1 cellular context compared by ENCODE assay signal in genomic region chr6:63452117-63452516, GRCh38.
A peak's percentile ranks its signal among the peaks of the same experiment; 100 is the strongest.
TF ChIP-seq lines count a peak whose summit lies in the region.

No MANE protein-coding gene starts in this region.

TF ChIP-seq in HepG2, 621 proteins besides CTCF, POLR2A, EP300 and RAD21 (continued from another document and continues in another):
- TF ChIP-seq ERF (CRISPR knock-in tag; IDR thresholded peaks at IDR 0.05), result peak; percentile 73; the same call in 1 of the 2 replicates
- TF ChIP-seq MLLT10 (CRISPR knock-in tag; IDR thresholded peaks at IDR 0.05), result no peak
- TF ChIP-seq ATF4 (CRISPR knock-in tag; IDR thresholded peaks at IDR 0.05), result peak in 1 of 2 experiments; percentile 95; a peak in 2 of 4 replicates
- TF ChIP-seq ZSCAN29 (CRISPR knock-in tag; conservative IDR thresholded peaks at IDR 0.05), result 0 out of 2 replicates have a peak, but pooled peaks have one; percentile 38
- peak; percentile 98 for TF ChIP-seq RCOR2 (CRISPR knock-in tag; IDR thresholded peaks at IDR 0.05)
- TF ChIP-seq MIER3 (CRISPR knock-in tag; IDR thresholded peaks at IDR 0.05; ENCODE audit: borderline replicate concordance), result peak; percentile 95
- 0 out of 2 replicates have a peak, but pooled peaks have one; percentile 56 for TF ChIP-seq SSRP1 (CRISPR knock-in tag; IDR thresholded peaks at IDR 0.05)
- no peak for TF ChIP-seq ZNF512 (CRISPR knock-in tag; IDR thresholded peaks at IDR 0.05)
- TF ChIP-seq RNF219 (CRISPR knock-in tag; IDR thresholded peaks at IDR 0.05), result no peak; the same call in 1 of the 2 replicates
- TF ChIP-seq MLXIP (CRISPR knock-in tag; IDR thresholded peaks at IDR 0.05; ENCODE audit: borderline replicate concordance), result 0 out of 2 replicates have a peak, but pooled peaks have one; percentile 60
- TF ChIP-seq SP4 (CRISPR knock-in tag; IDR thresholded peaks at IDR 0.05), result no peak
- TF ChIP-seq ZNF101 (CRISPR knock-in tag; IDR thresholded peaks at IDR 0.05; ENCODE audit: borderline replicate concordance, low read depth), result no peak
- TF ChIP-seq ZBTB33 (CRISPR knock-in tag; IDR thresholded peaks at IDR 0.05), result peak; percentile 69
- no peak for TF ChIP-seq ZNF576 (CRISPR knock-in tag; IDR thresholded peaks at IDR 0.05)
- 0 out of 2 replicates have a peak, but pooled peaks have one; percentile 45 for TF ChIP-seq SKIL (CRISPR knock-in tag; IDR thresholded peaks at IDR 0.05; ENCODE audit: borderline replicate concordance)
- peak; percentile 71; the same call in 1 of the 2 replicates for TF ChIP-seq KDM1A (CRISPR knock-in tag; IDR thresholded peaks at IDR 0.05)
- no peak for TF ChIP-seq SRSF1 (optimal IDR thresholded peaks at IDR 0.05; ENCODE audit: low read depth, low read length)
- TF ChIP-seq GATAD2A (CRISPR knock-in tag; IDR thresholded peaks at IDR 0.05), result peak; percentile 99
- peak; percentile 65; the same call in 1 of the 2 replicates for TF ChIP-seq ZSCAN20 (CRISPR knock-in tag; IDR thresholded peaks at IDR 0.05; ENCODE audit: borderline replicate concordance)
- peak; percentile 95 for TF ChIP-seq SMAD3 (CRISPR knock-in tag; IDR thresholded peaks at IDR 0.05)
- peak; percentile 76 for TF ChIP-seq HNF1B (CRISPR knock-in tag; IDR thresholded peaks at IDR 0.05)
- TF ChIP-seq ZNF672 (CRISPR knock-in tag; IDR thresholded peaks at IDR 0.05), result no peak
- peak; percentile 60; the same call in 1 of the 2 replicates for TF ChIP-seq KAT8 (CRISPR knock-in tag; IDR thresholded peaks at IDR 0.05)
- peak; percentile 26; the same call in 1 of the 2 replicates for TF ChIP-seq HIVEP1 (CRISPR knock-in tag; IDR thresholded peaks at IDR 0.05)
- TF ChIP-seq LCORL (IDR thresholded peaks at IDR 0.05), result no peak
- TF ChIP-seq LCORL (CRISPR knock-in tag; IDR thresholded peaks at IDR 0.05), result peak; percentile 76; the same call in 1 of the 2 replicates
- TF ChIP-seq ZNF331 (CRISPR knock-in tag; IDR thresholded peaks at IDR 0.05), result peak; percentile 95
- TF ChIP-seq SOX6 (IDR thresholded peaks at IDR 0.05), result no peak
- peak; percentile 97 for TF ChIP-seq SOX6 (CRISPR knock-in tag; IDR thresholded peaks at IDR 0.05)
- peak; percentile 72; the same call in 1 of the 2 replicates for TF ChIP-seq ZBTB3 (CRISPR knock-in tag; IDR thresholded peaks at IDR 0.05; ENCODE audit: borderline replicate concordance, low read depth)
- no peak for TF ChIP-seq MBNL3 (CRISPR knock-in tag; conservative IDR thresholded peaks at IDR 0.05)
- TF ChIP-seq GRHL1 (CRISPR knock-in tag; conservative IDR thresholded peaks at IDR 0.05), result no peak
- peak; percentile 25; the same call in 1 of the 2 replicates for TF ChIP-seq ATF7 (IDR thresholded peaks at IDR 0.05)
- TF ChIP-seq ATF7 (CRISPR knock-in tag; IDR thresholded peaks at IDR 0.05), result no peak
- TF ChIP-seq HBP1 (CRISPR knock-in tag; IDR thresholded peaks at IDR 0.05; ENCODE audit: low read depth), result 0 out of 2 replicates have a peak, but pooled peaks have one; percentile 66
- 0 out of 2 replicates have a peak, but pooled peaks have one; percentile 44 for TF ChIP-seq ZNF792 (CRISPR knock-in tag; IDR thresholded peaks at IDR 0.05)
- no peak for TF ChIP-seq FIP1L1 (IDR thresholded peaks at IDR 0.05; ENCODE audit: borderline replicate concordance, insufficient read depth, low read depth, low read length)
- peak; percentile 59; the same call in 1 of the 2 replicates for TF ChIP-seq PPARG (CRISPR knock-in tag; conservative IDR thresholded peaks at IDR 0.05)
- peak; percentile 75; the same call in 1 of the 2 replicates for TF ChIP-seq ZFP1 (CRISPR knock-in tag; IDR thresholded peaks at IDR 0.05)
- TF ChIP-seq SMAD9 (CRISPR knock-in tag; IDR thresholded peaks at IDR 0.05), result no peak
- TF ChIP-seq ELF3 (CRISPR knock-in tag; IDR thresholded peaks at IDR 0.05), result peak; percentile 56
- peak; percentile 72; the same call in 1 of the 2 replicates for TF ChIP-seq ZNF205 (CRISPR knock-in tag; IDR thresholded peaks at IDR 0.05)
